Comparison of ENCODE assay signal across 27 cellular contexts in genomic region chr10:105161149-105161548, GRCh38.
"Had no signal": no experiment of that assay in that cellular context is flagged by ENCODE, and none has a peak within 500 bp of the region (broad histone marks: within the 10 kb centered on the region; RNA-seq: fewer than 3 reads in every experiment).

No MANE protein-coding gene starts in this region.

- FAIRE-seq: urothelium cell line had no signal

- DNase-seq: stimulated activated CD4-positive, alpha-beta T cell treated with anti-CD3 and anti-CD28 coated beads, Interleukin-2, amount 100 ng/mL, for 48 hours; stimulated activated CD4-positive, alpha-beta T cell treated with anti-CD3 and anti-CD28 coated beads, Interleukin-4, amount 100 ng/mL, for 1 hour; stimulated activated CD4-positive, alpha-beta T cell treated with anti-CD3 and anti-CD28 coated beads, Interleukin-4, amount 100 ng/mL, for 24 hours; stimulated activated CD4-positive, alpha-beta T cell treated with anti-CD3 and anti-CD28 coated beads, Interleukin-4, amount 100 ng/mL, for 4 hours; stimulated activated CD8-positive, alpha-beta memory T cell treated with anti-CD3 and anti-CD28 coated beads, Interleukin-4, amount 100 ng/mL, for 48 hours; stimulated activated naive B cell treated with anti-CD40 and anti-IgM and Interleukin-4, amounts not matched to agents 10 μg/mL and 1 μg/mL and 100 μg/mL, for 72 hours; stimulated activated naive CD4-positive, alpha-beta T cell; stimulated activated naive CD4-positive, alpha-beta T cell treated with Interleukin-2 at 50 U/mL for 16 hours; stimulated activated naive CD8-positive, alpha-beta T cell treated with anti-CD3 and anti-CD28 coated beads, Interleukin-15, amount 100 ng/mL, for 72 hours; stimulated activated naive CD8-positive, alpha-beta T cell treated with anti-CD3 and anti-CD28 coated beads, Interleukin-15, Interleukin-2, amounts not matched to agents 100 U/mL and 50 U/mL, for 24 hours; stomach; substantia nigra; testis; thyroid gland; tibial artery; transverse colon; trophoblast cell; upper lobe of left lung; upper lobe of right lung; uterus had no signal

- H3K36me3 ChIP-seq: stomach, suprapubic skin, thoracic aorta, thyroid gland, tibial artery, tibial nerve, transverse colon, upper lobe of left lung, upper lobe of right lung, uterus, vagina had no signal

- H3K27ac ChIP-seq: stomach, suprapubic skin, testis, thoracic aorta, thyroid gland, tibial artery, tibial nerve, transverse colon, upper lobe of left lung, upper lobe of right lung, uterus, vagina had no signal

- ATAC-seq: stimulated activated effector memory CD8-positive, alpha-beta T cell treated with anti-CD3 and anti-CD28 coated beads, Interleukin-12 subunit alpha, Interleukin-12 subunit beta, amount 100 ng/mL, for 72 hours; stimulated activated memory B cell treated with anti-CD40 and anti-IgM and Interleukin-4, amounts not matched to agents 10 μg/mL and 1 μg/mL and 100 μg/mL, for 72 hours; stimulated activated naive B cell treated with anti-CD40 and anti-IgM and Interleukin-4, amounts not matched to agents 10 μg/mL and 1 μg/mL and 100 μg/mL, for 72 hours; stimulated activated naive CD8-positive, alpha-beta T cell treated with anti-CD3 and anti-CD28 coated beads, Interleukin-15, amount 100 ng/mL, for 72 hours; stimulated activated naive CD8-positive, alpha-beta T cell treated with anti-CD3 and anti-CD28 coated beads, Interleukin-15, Interleukin-2, amounts not matched to agents 100 U/mL and 50 U/mL, for 24 hours; upper lobe of right lung had no signal

- H3K27me3 ChIP-seq: stomach, suprapubic skin, testis, thyroid gland, tibial artery, tibial nerve, transverse colon, upper lobe of left lung, upper lobe of right lung, uterus, vagina had no signal

- H3K4me3 ChIP-seq: stomach, suprapubic skin, testis, thoracic aorta, thyroid gland, tibial artery, tibial nerve, transverse colon, upper lobe of left lung, upper lobe of right lung, uterus, vagina had no signal

- H3K4me1 ChIP-seq: stomach, suprapubic skin, testis, thyroid gland, tibial artery, tibial nerve, transverse colon, upper lobe of left lung, upper lobe of right lung, uterus, vagina had no signal

- H3K9me3 ChIP-seq: stomach, suprapubic skin, testis, thoracic aorta, thyroid gland, tibial artery, tibial nerve, transverse colon, upper lobe of left lung, upper lobe of right lung, uterus, vagina had no signal
